In genomic region chr3:56309465-56309864, GRCh38 we compare ENCODE assay signal across 19 cellular contexts.
A peak's percentile ranks its signal among the peaks of the same experiment; 100 is the strongest.
DNase-seq lines count a peak whose midpoint lies in the region; ATAC-seq and TF ChIP-seq lines count a peak whose summit lies in the region.
"Had no signal": no experiment of that assay in that cellular context is flagged by ENCODE, and none has a peak within 500 bp of the region (broad histone marks: within the 10 kb centered on the region; RNA-seq: fewer than 3 reads in every experiment).

No MANE protein-coding gene starts in this region.

- H3K9ac ChIP-seq in OCI-LY1 (ENCODE audit: low read length) = no peak overlapping the region; the same call in 1 of the 2 replicates
- H3K9ac ChIP-seq in neural progenitor cell = no peak overlapping the region

- no peaks in the 10 kb centered on the region for H3K9me3 Mint-ChIP-seq in neural progenitor cell

- no peaks in the 10 kb centered on the region for H3K36me3 ChIP-seq in OCI-LY1 (ENCODE audit: insufficient read depth, low read length)
- no peaks in the 10 kb centered on the region for H3K36me3 ChIP-seq in neural progenitor cell
- H3K36me3 ChIP-seq: Peyer's patch, SJCRH30 had no signal

- TF ChIP-seq CTCF in OCI-LY1 (IDR thresholded peaks at IDR 0.05; ENCODE audit: low read length) (no peak), neural progenitor cell (IDR thresholded peaks at IDR 0.05) (no peak)

- H4K20me1 ChIP-seq in OCI-LY1 (ENCODE audit: insufficient read depth, low read length) (no peaks in the 10 kb centered on the region), neural progenitor cell (ENCODE audit: low read depth) (no peaks in the 10 kb centered on the region)

- H3K79me2 ChIP-seq in OCI-LY1 (ENCODE audit: insufficient read depth, low read length) = no peaks in the 10 kb centered on the region
- H3K79me2 ChIP-seq in neural progenitor cell (ENCODE audit: low read depth) = no peaks in the 10 kb centered on the region

- peak overlapping the region; percentile 39 for H3K27ac Mint-ChIP-seq in neural progenitor cell
- H3K27ac Mint-ChIP-seq: B cell had no signal

- DNase-seq in NCI-H510A treated with DMSO at 0.1 percent for 48 hours (lab: John Stamatoyannopoulos, UW) (peak; percentile 3), NCI-H510A (lab: John Stamatoyannopoulos, UW) (no peak), NCI-H1417 (lab: John Stamatoyannopoulos, UW) (peak in 2 of 3 experiments; percentile 21 to 70), neural progenitor cell (ENCODE audit: low spot score) (no peak)
- DNase-seq: DMS79, KG1, NCI-H1092 treated with DMSO at 0.1 percent for 48 hours, NCI-H1694 treated with DMSO at 0.1 percent for 48 hours, NCI-H2107, NCI-H2227 treated with DMSO at 0.1 percent for 48 hours, NCI-H526 treated with DMSO at 0.1 percent for 48 hours, Peyer's patch, SJCRH30, T-helper 1 cell had no signal

- H3K4me1 ChIP-seq in OCI-LY1 (ENCODE audit: insufficient read depth, low read length, severe bottlenecking) (peaks cover 49% of the 10 kb centered on the region), neural progenitor cell (no peaks in the 10 kb centered on the region)
- H3K4me1 ChIP-seq: Peyer's patch had no signal

- H3K4me3 ChIP-seq in OCI-LY1 (ENCODE audit: low read depth, low read length, poor library complexity, severe bottlenecking) (no peak overlapping the region), neural progenitor cell (no peak overlapping the region)
- H3K4me3 ChIP-seq: Peyer's patch, SJCRH30 had no signal

- H3K4me3 Mint-ChIP-seq in neural progenitor cell = no peak overlapping the region
- H3K4me3 Mint-ChIP-seq: B cell had no signal

- H2AFZ ChIP-seq in OCI-LY1 (ENCODE audit: low read length) (no peak overlapping the region), neural progenitor cell (replicated peaks) (no peak overlapping the region)

- H3K27me3 ChIP-seq in OCI-LY1 (ENCODE audit: insufficient read depth, low read length) (no peaks in the 10 kb centered on the region), neural progenitor cell (no peaks in the 10 kb centered on the region)
- H3K27me3 ChIP-seq: Peyer's patch, SJCRH30 had no signal

- no peaks in the 10 kb centered on the region for H3K27me3 Mint-ChIP-seq in neural progenitor cell (ENCODE audit: insufficient read depth, low read depth)

- H3K4me1 Mint-ChIP-seq in neural progenitor cell = peaks cover 18% of the 10 kb centered on the region
- H3K4me1 Mint-ChIP-seq: B cell had no signal

- no peaks in the 10 kb centered on the region for H3K9me3 ChIP-seq in OCI-LY1 (ENCODE audit: low read length)
- H3K9me3 ChIP-seq in neural progenitor cell (ENCODE audit: low read depth) = no peaks in the 10 kb centered on the region
- H3K9me3 ChIP-seq: Peyer's patch, SJCRH30 had no signal

- H3F3A ChIP-seq in OCI-LY1 (ENCODE audit: insufficient read depth, low read length) (no peaks in the 10 kb centered on the region), neural progenitor cell (ENCODE audit: low read depth) (no peaks in the 10 kb centered on the region)

- no peaks in the 10 kb centered on the region for H3K9me2 ChIP-seq in OCI-LY1 (ENCODE audit: low read depth, low read length)

- H3K4me2 ChIP-seq in OCI-LY1 (ENCODE audit: low read length) = no peak overlapping the region
- H3K4me2 ChIP-seq in neural progenitor cell = no peak overlapping the region

- ATAC-seq in GM21367 (IDR thresholded peaks at IDR 0.05; ENCODE audit: unreplicated experiment) (no peak), HG02798 (IDR thresholded peaks at IDR 0.05; ENCODE audit: poor library complexity, unreplicated experiment) (no peak), HG03108 (IDR thresholded peaks at IDR 0.05; ENCODE audit: unreplicated experiment) (no peak)

- peak overlapping the region; percentile 64 for H3K27ac ChIP-seq in OCI-LY1 (ENCODE audit: low read depth, low read length, poor library complexity, severe bottlenecking)
- H3K27ac ChIP-seq in neural progenitor cell = no peak overlapping the region
- H3K27ac ChIP-seq: Peyer's patch, SJCRH30 had no signal

- no peaks in the 10 kb centered on the region for H3K36me3 Mint-ChIP-seq in neural progenitor cell

Comparison
In these comparisons a context has a peak if more than half of its experiments do, and no peak if none do; other contexts are left out.
1. DNase-seq: peak in NCI-H510A treated with DMSO at 0.1 percent for 48 hours (single experiment) and NCI-H1417 (2 of 3); none in NCI-H510A (single experiment) and neural progenitor cell (single experiment).